Comparison of ENCODE assay signal across 1 cellular context in genomic region chr16:81314603-81315270, GRCh38.
TF ChIP-seq lines count a peak whose summit lies in the region.

TSS of gene GAN (plus strand) at chr16:81314962. CDS start at chr16:81315114, 152 bp downstream.

TF ChIP-seq in HEK293, 187 proteins besides CTCF, POLR2A, EP300 and RAD21 (continued from another document):
- TF ChIP-seq PRDM4 (tag by site-specific recombination; IDR thresholded peaks at IDR 0.05) (no peak), SP7 (tag by site-specific recombination; IDR thresholded peaks at IDR 0.05) (peak; percentile 51; the same call in 1 of the 2 replicates), ZNF843 (tag by site-specific recombination; IDR thresholded peaks at IDR 0.05) (no peak), ZNF610 (tag by site-specific recombination; IDR thresholded peaks at IDR 0.05; ENCODE audit: borderline replicate concordance) (no peak), ZNF292 (tag by site-specific recombination; IDR thresholded peaks at IDR 0.05; ENCODE audit: borderline replicate concordance, low read depth) (no peak), ZNF146 (tag by site-specific recombination; IDR thresholded peaks at IDR 0.05) (no peak), ZNF521 (tag by site-specific recombination; IDR thresholded peaks at IDR 0.05) (no peak), ZNF785 (tag by site-specific recombination; IDR thresholded peaks at IDR 0.05) (no peak), BCL11B (tag by site-specific recombination; IDR thresholded peaks at IDR 0.05; ENCODE audit: low read depth) (no peak), ZNF654 (tag by site-specific recombination; IDR thresholded peaks at IDR 0.05; ENCODE audit: low read depth) (no peak), ZNF585B (tag by site-specific recombination; IDR thresholded peaks at IDR 0.05) (no peak), ZNF169 (tag by site-specific recombination; IDR thresholded peaks at IDR 0.05) (no peak), ZBTB10 (tag by site-specific recombination; IDR thresholded peaks at IDR 0.05) (no peak), ZBTB17 (tag by site-specific recombination; IDR thresholded peaks at IDR 0.05) (peak; percentile 8; the same call in 1 of the 2 replicates), ZNF37A (tag by site-specific recombination; IDR thresholded peaks at IDR 0.05) (no peak), KLF8 (tag by site-specific recombination; IDR thresholded peaks at IDR 0.05) (peak; percentile 78), ZNF26 (tag by site-specific recombination; IDR thresholded peaks at IDR 0.05) (no peak), ZIC2 (tag by site-specific recombination; IDR thresholded peaks at IDR 0.05) (no peak), ZNF302 (tag by site-specific recombination; IDR thresholded peaks at IDR 0.05; ENCODE audit: low read depth) (no peak), ZNF561 (tag by site-specific recombination; IDR thresholded peaks at IDR 0.05; ENCODE audit: borderline replicate concordance) (no peak; the same call in 1 of the 2 replicates), ZNF747 (tag by site-specific recombination; IDR thresholded peaks at IDR 0.05) (no peak), ZNF768 (tag by site-specific recombination; IDR thresholded peaks at IDR 0.05) (no peak), ZNF341 (tag by site-specific recombination; IDR thresholded peaks at IDR 0.05; ENCODE audit: low read depth) (0 out of 2 replicates have a peak, but pooled peaks have one; percentile 5), GLI2 (tag by site-specific recombination; IDR thresholded peaks at IDR 0.05; ENCODE audit: borderline replicate concordance, low read depth) (no peak), ZNF211 (tag by site-specific recombination; IDR thresholded peaks at IDR 0.05; ENCODE audit: low read depth) (no peak), ZNF394 (tag by site-specific recombination; IDR thresholded peaks at IDR 0.05; ENCODE audit: borderline replicate concordance) (no peak)
